18 cellular contexts compared by ENCODE assay signal in the genomic region with DNA sequence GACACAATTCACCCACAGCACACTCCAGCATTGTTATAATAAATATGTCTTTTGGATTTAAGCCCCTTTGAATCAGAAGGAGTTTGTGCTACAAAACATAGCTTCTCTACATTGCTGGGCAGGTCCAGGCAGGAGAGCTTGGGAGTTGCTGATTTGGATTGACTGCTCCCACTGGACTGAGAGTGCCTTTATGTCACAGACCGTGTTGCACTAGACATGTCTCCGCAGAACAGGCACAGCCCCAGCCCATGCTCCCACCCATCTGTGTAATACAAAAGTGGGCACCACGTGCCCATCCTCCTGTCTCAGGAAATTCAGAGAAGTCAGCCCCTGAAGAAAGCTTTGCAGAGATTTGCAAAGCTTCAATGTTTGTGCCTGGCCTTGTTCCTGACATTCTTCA.
"Had no signal": no experiment of that assay in that cellular context is flagged by ENCODE, and none has a peak within 500 bp of the region (broad histone marks: within the 10 kb centered on the region; RNA-seq: fewer than 3 reads in every experiment).

No MANE protein-coding gene starts in this region.

- H3K36me3 Mint-ChIP-seq: activated naive CD4-positive, alpha-beta T cell treated with anti-CD3 and anti-CD28 coated beads, Interleukin-2, amount 50 U/mL, for 24 hours had no signal

- H3K27me3 ChIP-seq: body of pancreas, colonic mucosa, stomach, upper lobe of left lung had no signal

- H3K27ac ChIP-seq: body of pancreas, colonic mucosa, psoas muscle, stomach, upper lobe of left lung had no signal

- H3K36me3 ChIP-seq: colonic mucosa, stomach, upper lobe of left lung had no signal

- DNase-seq: activated B cell treated with CpG ODN at 0.5 μM for 24 hours; activated effector memory CD4-positive, alpha-beta T cell treated with anti-CD3 and anti-CD28 coated beads, Interleukin-2, amount 50 U/mL, for 16 hours; amniotic stem cell; body of pancreas; central memory CD4-positive, alpha-beta T cell; colonic mucosa; endodermal cell; erythroblast; mesenchymal stem cell; mucosa of descending colon; naive B cell; psoas muscle; right cardiac atrium; stimulated activated CD4-positive, alpha-beta T cell treated with anti-CD3 and anti-CD28 coated beads, Interleukin-2, amount 100 ng/mL, for 24 hours; stomach; upper lobe of left lung had no signal

- H3K27ac Mint-ChIP-seq: activated B cell treated with CpG ODN at 0.5 μM for 24 hours; activated naive CD4-positive, alpha-beta T cell treated with anti-CD3 and anti-CD28 coated beads, Interleukin-2, amount 50 U/mL, for 24 hours; endodermal cell; naive B cell had no signal

- H3K4me1 Mint-ChIP-seq: activated B cell treated with CpG ODN at 0.5 μM for 24 hours; activated naive CD4-positive, alpha-beta T cell treated with anti-CD3 and anti-CD28 coated beads, Interleukin-2, amount 50 U/mL, for 24 hours; endodermal cell; naive B cell; neural crest cell had no signal

- H3K9me3 ChIP-seq: body of pancreas, colonic mucosa, mucosa of descending colon, psoas muscle, stomach, upper lobe of left lung had no signal

- H3K4me3 ChIP-seq: body of pancreas, colonic mucosa, mucosa of descending colon, psoas muscle, stomach, upper lobe of left lung had no signal

- H3K4me1 ChIP-seq: body of pancreas, colonic mucosa, psoas muscle, upper lobe of left lung had no signal

- H3K9me3 Mint-ChIP-seq: activated B cell treated with CpG ODN at 0.5 μM for 24 hours; activated naive CD4-positive, alpha-beta T cell treated with anti-CD3 and anti-CD28 coated beads, Interleukin-2, amount 50 U/mL, for 24 hours; endodermal cell; neural crest cell had no signal

- H3K4me3 Mint-ChIP-seq: activated B cell treated with CpG ODN at 0.5 μM for 24 hours; activated naive CD4-positive, alpha-beta T cell treated with anti-CD3 and anti-CD28 coated beads, Interleukin-2, amount 50 U/mL, for 24 hours; endodermal cell; naive B cell; neural crest cell had no signal

- H3K27me3 Mint-ChIP-seq: activated naive CD4-positive, alpha-beta T cell treated with anti-CD3 and anti-CD28 coated beads, Interleukin-2, amount 50 U/mL, for 24 hours had no signal

- ATAC-seq: body of pancreas, mucosa of descending colon, psoas muscle, right cardiac atrium had no signal
